ENCODE assay signal across 15 cellular contexts in the genomic region with DNA sequence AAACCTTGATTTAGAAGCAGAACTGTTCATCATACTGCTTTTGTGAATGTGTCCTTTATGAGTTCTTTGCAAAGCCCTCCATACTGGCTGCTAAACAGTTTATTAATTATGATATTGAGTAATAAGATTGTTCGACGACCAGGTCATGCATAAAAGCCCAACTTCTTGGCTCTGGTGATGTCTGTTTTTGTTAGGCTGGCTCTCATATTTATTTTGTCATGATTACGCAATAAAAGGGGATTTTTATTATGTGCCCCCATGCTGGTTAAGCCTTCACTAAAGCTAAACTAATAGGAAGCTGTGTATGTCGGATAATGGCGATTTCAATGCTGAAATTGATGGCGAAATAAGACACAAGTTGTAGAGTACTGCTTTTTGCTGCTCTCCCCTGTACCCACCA.
"Had no signal": no experiment of that assay in that cellular context is flagged by ENCODE, and none has a peak within 500 bp of the region (broad histone marks: within the 10 kb centered on the region; RNA-seq: fewer than 3 reads in every experiment).

No MANE protein-coding gene starts in this region.

- H3K27me3 ChIP-seq: colonic mucosa, testis had no signal

- H3K4me1 ChIP-seq: colonic mucosa, lower lobe of right lung, psoas muscle, testis had no signal

- H3K9me3 ChIP-seq: colonic mucosa, lower lobe of right lung, testis had no signal

- DNase-seq: activated CD4-positive, alpha-beta T cell treated with anti-CD3 and anti-CD28 coated beads for 36 hours; activated CD4-positive, alpha-beta T cell treated with anti-CD3 and anti-CD28 coated beads, Interleukin-2, amount 50 U/mL, for 48 hours; activated gamma-delta T cell treated with Interleukin-2 at 50 U/mL for 16 hours; activated naive CD8-positive, alpha-beta T cell treated with anti-CD3 and anti-CD28 coated beads for 36 hours; amniotic stem cell; central memory CD4-positive, alpha-beta T cell; colonic mucosa; lower lobe of right lung; stimulated activated CD4-positive, alpha-beta T cell treated with anti-CD3 and anti-CD28 coated beads, Interleukin-4, amount 100 ng/mL, for 24 hours; T-cell had no signal

- H3K36me3 ChIP-seq: colonic mucosa, lower lobe of right lung had no signal

- ATAC-seq: activated CD4-positive, alpha-beta T cell treated with anti-CD3 and anti-CD28 coated beads for 36 hours; lower lobe of right lung; natural killer cell treated with Interleukin-12 subunit alpha and Interleukin-12 subunit beta and Interleukin-15 and Interleukin-18, amount 100 ng/mL, for 72 hours; stimulated activated effector memory CD8-positive, alpha-beta T cell treated with anti-CD3 and anti-CD28 coated beads, Interleukin-12 subunit alpha, Interleukin-12 subunit beta, amount 100 ng/mL, for 72 hours; T-cell; WTC11 had no signal

- H3K4me3 ChIP-seq: colonic mucosa, lower lobe of right lung, psoas muscle, testis had no signal

- H3K27ac ChIP-seq: colonic mucosa, lower lobe of right lung, psoas muscle, testis had no signal
